Comparison of ENCODE assay signal across 20 cellular contexts in the genomic region with DNA sequence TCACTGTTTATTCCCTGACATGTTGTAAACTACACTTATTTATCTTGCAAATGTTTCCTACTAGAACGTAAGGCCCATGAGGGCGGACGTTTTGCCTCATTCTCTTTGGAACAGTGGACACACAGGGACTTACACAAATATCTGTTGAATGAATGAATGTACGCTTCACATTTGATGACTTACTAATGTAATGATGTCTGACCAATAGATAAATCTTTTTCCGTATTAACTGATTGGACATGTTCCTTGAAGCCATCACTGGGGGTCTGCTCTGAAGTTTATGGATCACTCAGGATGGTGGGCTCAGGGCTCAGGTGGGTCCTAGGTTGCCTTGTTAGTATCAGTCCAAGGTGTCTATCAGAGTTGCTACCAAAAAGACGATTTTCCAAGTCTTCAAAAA.
DNase-seq lines count a peak whose midpoint lies in the region; ATAC-seq and TF ChIP-seq lines count a peak whose summit lies in the region.
"Had no signal": no experiment of that assay in that cellular context is flagged by ENCODE, and none has a peak within 500 bp of the region (broad histone marks: within the 10 kb centered on the region; RNA-seq: fewer than 3 reads in every experiment).

No MANE protein-coding gene starts in this region.

- 43 to 47% methylated on average over 6 of the region's 6 CpGs for WGBS in testis, 2 donors

- H3K4me1 ChIP-seq in HUES48 (ENCODE audit: control insufficient read depth, insufficient read depth, low read length) (no peaks in the 10 kb centered on the region), testis (peaks cover 3% of the 10 kb centered on the region)
- H3K4me1 ChIP-seq: A549 had no signal

- TF ChIP-seq CTCF in testis (IDR thresholded peaks at IDR 0.05): no peak

- intact Hi-C loops in testis (cut with DNase I; ENCODE audit: low total_unique reads): no loop called here
- intact Hi-C loops in Right ventricle myocardium superior (cut with DNase I): no loop called here

- H3K4me3 ChIP-seq in HUES48 (ENCODE audit: low read depth, low read length) (0 out of 2 replicates have a peak overlapping the region, but pooled peaks have one; percentile 0), testis (no peak overlapping the region)
- H3K4me3 ChIP-seq: A549, GM23248 had no signal

- DNase-seq in islet precursor cell: peak; percentile 35
- DNase-seq in testis: peak; percentile 15
- no peak for DNase-seq in Right ventricle myocardium superior
- DNase-seq: 8988T; ACHN; C1 segment of cervical spinal cord; Calu3; CD4-positive, alpha-beta memory T cell; COR-L47; DMS53; DMS79 treated with DMSO at 0.1 percent for 48 hours; GF-D8; GM23248; H9 had no signal

- no peak for ATAC-seq in GM18502 (IDR thresholded peaks at IDR 0.05; ENCODE audit: poor library complexity, unreplicated experiment)
- no peak for ATAC-seq in Right ventricle myocardium superior (ENCODE audit: poor library complexity)
- no peak for ATAC-seq in activated CD4-positive, CD25-positive, alpha-beta regulatory T cell treated with anti-CD3 and anti-CD28 coated beads, Interleukin-2, amount 50 U/mL, for 24 hours
- ATAC-seq in GM21360 (IDR thresholded peaks at IDR 0.05; ENCODE audit: unreplicated experiment): no peak
- ATAC-seq: A549, HCT116 had no signal

- no peaks in the 10 kb centered on the region for H3K36me3 ChIP-seq in HUES48 (ENCODE audit: control insufficient read depth, insufficient read depth, low read length)
- H3K36me3 ChIP-seq in testis (ENCODE audit: low read depth, missing control alignments): no peaks in the 10 kb centered on the region

- no peak overlapping the region for H3K27ac ChIP-seq in HUES48 (ENCODE audit: low read depth, low read length)
- H3K27ac ChIP-seq in testis: no peak overlapping the region
- H3K27ac ChIP-seq: A549, GM23248 had no signal

- H3K9me3 ChIP-seq in HUES48 (ENCODE audit: control insufficient read depth, insufficient read depth, low read length): peaks cover 94% of the 10 kb centered on the region
- no peaks in the 10 kb centered on the region for H3K9me3 ChIP-seq in testis
- H3K9me3 ChIP-seq: A549 had no signal

- H3K9ac ChIP-seq in HUES48 (ENCODE audit: low read depth, low read length): no peak overlapping the region
- H3K9ac ChIP-seq: GM23248 had no signal

- H3K27me3 ChIP-seq in HUES48 (ENCODE audit: control insufficient read depth, insufficient read depth, low read length) (no peaks in the 10 kb centered on the region), testis (no peaks in the 10 kb centered on the region)

- no peak for TF ChIP-seq POLR2A in testis (IDR thresholded peaks at IDR 0.05)
